19 cellular contexts compared by ENCODE assay signal in the genomic region with DNA sequence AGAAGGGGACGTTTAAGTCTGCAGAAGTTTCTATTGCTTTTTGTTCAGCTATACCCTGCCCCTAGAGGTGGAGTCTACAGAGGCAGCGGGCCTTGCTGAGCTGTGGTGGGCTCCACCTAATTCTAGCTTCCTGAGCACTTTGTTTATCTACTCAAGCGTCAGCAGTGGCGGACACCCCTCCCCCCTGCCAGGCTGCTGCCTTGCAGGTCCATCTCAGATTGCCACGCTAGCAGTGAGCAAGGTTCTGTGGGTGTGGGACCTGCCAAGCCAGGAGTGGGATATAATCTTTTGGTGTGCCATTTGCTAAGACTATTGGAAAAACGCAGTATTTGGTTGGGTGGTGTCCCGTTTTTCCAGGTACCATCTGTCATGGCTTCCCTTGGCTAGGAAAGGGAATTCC.
DNase-seq lines count a peak whose midpoint lies in the region; ATAC-seq, FAIRE-seq and TF ChIP-seq lines count a peak whose summit lies in the region.
"Had no signal": no experiment of that assay in that cellular context is flagged by ENCODE, and none has a peak within 500 bp of the region (broad histone marks: within the 10 kb centered on the region; RNA-seq: fewer than 3 reads in every experiment).

No MANE protein-coding gene starts in this region.

- H3K4me3 ChIP-seq in A549 = no peak overlapping the region
- H3K4me3 ChIP-seq in GM12865 (ENCODE audit: low read depth, low read length) = no peak overlapping the region
- H3K4me3 ChIP-seq in K562 = no peak overlapping the region
- H3K4me3 ChIP-seq in mesendoderm (ENCODE audit: low read length) = no peak overlapping the region
- H3K4me3 ChIP-seq: PC-9, SJSA1 had no signal

- POLR2A ChIA-PET in A549 (lab: Yijun Ruan, JAX) = no interaction called here
- POLR2A ChIA-PET in K562 (lab: Yijun Ruan, JAX) = interaction anchor here (0.8 to 1.2 kb wide), 3 partner anchors 8 to 477 kb away, joined by 3 read pairs; no protein-coding TSS in a partner anchor

- 88% methylated on average over 6 of the region's 7 CpGs for WGBS in A549 (ENCODE audit: missing lambda C conversion rate)
- WGBS in K562 (ENCODE audit: insufficient coverage, low coverage, missing lambda C conversion rate) = 17% methylated on average over 7 of the region's 7 CpGs
- no CpG with 5 or more reads among the region's 7 CpGs for WGBS in mesendoderm (ENCODE audit: extremely low coverage, insufficient coverage, low lambda C conversion rate)

- H3K27me3 ChIP-seq in K562 (ENCODE audit: control insufficient read depth in 2 of 2, insufficient read depth in 2 of 2, low read length in 2 of 2) (no peaks in the 10 kb centered on the region), mesendoderm (ENCODE audit: insufficient read depth, low read length, poor library complexity) (no peaks in the 10 kb centered on the region)
- H3K27me3 ChIP-seq: SJSA1 had no signal

- H3K4ac ChIP-seq in mesendoderm (ENCODE audit: low read depth, low read length) = no peak overlapping the region

- no peak overlapping the region for H3K18ac ChIP-seq in mesendoderm (ENCODE audit: low read length)

- H2BK5ac ChIP-seq in mesendoderm (ENCODE audit: low read length) = no peak overlapping the region

- FAIRE-seq in A549 (lab: Jason Lieb, UNC) (no peak), K562 (lab: Jason Lieb, UNC) (no peak), D721Med (lab: Jason Lieb, UNC) (no peak)

- H3K9ac ChIP-seq in K562 (ENCODE audit: insufficient read depth in 1 of 2, low read depth in 2 of 2, low read length in 2 of 2) (no peak overlapping the region; a peak in 1 of 4 replicates), mesendoderm (ENCODE audit: low read length) (no peak overlapping the region)

- in situ Hi-C loops in K562 (cut with MboI) = no loop called here

- H3K4me2 ChIP-seq in A549 (no peak overlapping the region), K562 (ENCODE audit: insufficient read depth, low read length) (peak overlapping the region; percentile 60), mesendoderm (ENCODE audit: low read length) (no peak overlapping the region)
- H3K4me2 ChIP-seq: PC-9 had no signal

- TF ChIP-seq CTCF in A549 (IDR thresholded peaks at IDR 0.05) = no peak
- no peak for TF ChIP-seq CTCF in GM12865 (IDR thresholded peaks at IDR 0.05; ENCODE audit: insufficient read depth, low read depth, low read length, missing control alignments)
- peak; percentile 29 to 69 (median 41); a peak in 4 of 6 replicates for TF ChIP-seq CTCF in K562 (IDR thresholded peaks at IDR 0.05 in 2 of 3, conservative IDR thresholded peaks at IDR 0.05 in 1 of 3; ENCODE audit: insufficient read depth in 2 of 3, low read depth in 1 of 3, low read length in 3 of 3)
- no peak for TF ChIP-seq CTCF in D721Med (IDR thresholded peaks at IDR 0.05; ENCODE audit: insufficient read depth, missing control alignments)

- H2AK5ac ChIP-seq in mesendoderm (ENCODE audit: low read length) = no peak overlapping the region

- peaks cover 40% of the 10 kb centered on the region for H3K4me1 ChIP-seq in A549
- peaks cover 13 to 43% of the 10 kb centered on the region in 2 experiments for H3K4me1 ChIP-seq in K562 (replicated peaks in 1 of 2; ENCODE audit: control insufficient read depth in 2 of 2, insufficient read depth in 2 of 2, low read length in 2 of 2)
- peaks cover 4% of the 10 kb centered on the region for H3K4me1 ChIP-seq in mesendoderm (ENCODE audit: control insufficient read depth, low read depth, low read length)

- no peak overlapping the region for H3K23ac ChIP-seq in mesendoderm (ENCODE audit: low read length)

- H3K79me2 ChIP-seq in K562 (ENCODE audit: control insufficient read depth, insufficient read depth, low read length) (no peaks in the 10 kb centered on the region), mesendoderm (ENCODE audit: control insufficient read depth, insufficient read depth, low read length) (no peaks in the 10 kb centered on the region)

- H3K27ac ChIP-seq in A549 (peak overlapping the region; percentile 36 to 60; a peak in 4 of 6 replicates), K562 (ENCODE audit: extremely low read depth, low read depth, low read length) (peak overlapping the region; percentile 54; the same call in 2 of the 3 replicates), mesendoderm (ENCODE audit: low read depth, low read length) (no peak overlapping the region)
- H3K27ac ChIP-seq: HL-60, PC-9 had no signal

- no peak overlapping the region for H2BK15ac ChIP-seq in mesendoderm (replicated peaks; ENCODE audit: low read depth)

- H4K5ac ChIP-seq in mesendoderm (ENCODE audit: low read length) = no peak overlapping the region

- intact Hi-C loops in K562 (cut with micrococcal nuclease) = loop anchor here (5.0 kb wide), 4 partner anchors 37 to 147 kb away; no protein-coding TSS in a partner anchor

- H3K36me3 ChIP-seq in K562 (ENCODE audit: control insufficient read depth, insufficient read depth, low read length) (no peaks in the 10 kb centered on the region; the same call in 2 of the 3 replicates), mesendoderm (ENCODE audit: control insufficient read depth, insufficient read depth, low read length) (no peaks in the 10 kb centered on the region)
- H3K36me3 ChIP-seq: SJSA1 had no signal

- no peaks in the 10 kb centered on the region for H4K20me1 ChIP-seq in K562 (replicated peaks; ENCODE audit: control insufficient read depth, insufficient read depth, low read length)

- TF ChIP-seq EP300 in A549 (IDR thresholded peaks at IDR 0.05) (no peak), K562 (IDR thresholded peaks at IDR 0.05; ENCODE audit: low read length) (peak; percentile 34; the same call in 1 of the 2 replicates)

- no peak for TF ChIP-seq POLR2A in A549 (IDR thresholded peaks at IDR 0.05; ENCODE audit: low read length)
- no peak for TF ChIP-seq POLR2A in K562 (conservative IDR thresholded peaks at IDR 0.05)

- ATAC-seq in A549 (no peak), K562 (peak; percentile 61), HG02885 (IDR thresholded peaks at IDR 0.05; ENCODE audit: poor library complexity, unreplicated experiment) (no peak)

- H4K8ac ChIP-seq in mesendoderm (ENCODE audit: low read depth, low read length) = no peak overlapping the region

- no peak overlapping the region for H3K56ac ChIP-seq in mesendoderm (ENCODE audit: low read length)

- H2BK120ac ChIP-seq in mesendoderm (ENCODE audit: low read depth, low read length) = no peak overlapping the region

- H2AFZ ChIP-seq in K562 (ENCODE audit: low read depth, low read length) = peak overlapping the region; percentile 77
- H2AFZ ChIP-seq: PC-9 had no signal

- TF ChIP-seq RAD21 in A549 (conservative IDR thresholded peaks at IDR 0.05 in 1 of 2, IDR thresholded peaks at IDR 0.05 in 1 of 2) (no peak), K562 (CRISPR knock-in tag; conservative IDR thresholded peaks at IDR 0.05 in 1 of 2, IDR thresholded peaks at IDR 0.05 in 1 of 2) (peak in 1 of 2 experiments; percentile 33; a peak in 2 of 4 replicates)

- CTCF ChIA-PET in A549 (lab: Yijun Ruan, JAX) (interaction anchor here (1.1 kb wide), 1 partner anchor 39 kb away, joined by 3 read pairs; no protein-coding TSS in a partner anchor), K562 (lab: Yijun Ruan, JAX; ENCODE audit: low intra/inter-chr PET ratio) (no interaction called here)

- H3K79me1 ChIP-seq in mesendoderm (ENCODE audit: low read length) = no peaks in the 10 kb centered on the region

- peaks cover 5% of the 10 kb centered on the region; the same call in 1 of the 3 replicates for H3K9me3 ChIP-seq in A549
- 0 out of 2 replicates have a peak, but pooled peaks cover 1% of the 10 kb centered on the region for H3K9me3 ChIP-seq in K562 (replicated peaks; ENCODE audit: control insufficient read depth, insufficient read depth, low read depth, low read length)
- H3K9me3 ChIP-seq: SJSA1 had no signal

- DNase-seq in A549 (ENCODE audit: low read depth in 1 of 2, low spot score in 1 of 2) (no peak), GM12865 (ENCODE audit: low read depth) (peak; percentile 61), K562 (ENCODE audit: extremely low read depth in 1 of 4, low spot score in 3 of 4) (peak; percentile 21 to 81 (median 32)), mesendoderm (peak; percentile 4), D721Med (ENCODE audit: insufficient read length, low spot score) (no peak), ecto neural progenitor cell (ENCODE audit: low spot score) (no peak)
- DNase-seq: Calu3; CD4-positive, alpha-beta T cell; DMS53; H9; NCI-H1048; NCI-H1436; NCI-H1930; NCI-H345; NCI-H526; PC-9 had no signal

- BruUV-seq in K562 (replicated peaks; lab: Mats Ljungman, UMichigan) = no TSS peak

- H3K9me1 ChIP-seq in K562 (ENCODE audit: control insufficient read depth, insufficient read depth, low read length) = no peaks in the 10 kb centered on the region

TF ChIP-seq in A549, 52 proteins besides CTCF, POLR2A, EP300 and RAD21 (continues in another document):
- no peak for TF ChIP-seq FOSL2 (IDR thresholded peaks at IDR 0.05)
- no peak for TF ChIP-seq FOSL2 (CRISPR knock-in tag; IDR thresholded peaks at IDR 0.05)
- no peak for TF ChIP-seq CEBPB (IDR thresholded peaks at IDR 0.05)
- TF ChIP-seq BHLHE40 (IDR thresholded peaks at IDR 0.05; ENCODE audit: low read depth, low read length) = no peak
- TF ChIP-seq, protein P1, sequence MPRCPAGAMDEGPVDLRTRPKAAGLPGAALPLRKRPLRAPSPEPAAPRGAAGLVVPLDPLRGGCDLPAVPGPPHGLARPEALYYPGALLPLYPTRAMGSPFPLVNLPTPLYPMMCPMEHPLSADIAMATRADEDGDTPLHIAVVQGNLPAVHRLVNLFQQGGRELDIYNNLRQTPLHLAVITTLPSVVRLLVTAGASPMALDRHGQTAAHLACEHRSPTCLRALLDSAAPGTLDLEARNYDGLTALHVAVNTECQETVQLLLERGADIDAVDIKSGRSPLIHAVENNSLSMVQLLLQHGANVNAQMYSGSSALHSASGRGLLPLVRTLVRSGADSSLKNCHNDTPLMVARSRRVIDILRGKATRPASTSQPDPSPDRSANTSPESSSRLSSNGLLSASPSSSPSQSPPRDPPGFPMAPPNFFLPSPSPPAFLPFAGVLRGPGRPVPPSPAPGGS (IDR thresholded peaks at IDR 0.05) = no peak
- no peak for TF ChIP-seq HEYL (CRISPR knock-in tag; IDR thresholded peaks at IDR 0.05)

TF ChIP-seq in K562, 482 proteins besides CTCF, POLR2A, EP300 and RAD21 (continues in another document):
- TF ChIP-seq STAG1 (CRISPR knock-in tag; IDR thresholded peaks at IDR 0.05; ENCODE audit: borderline replicate concordance) = no peak
- no peak for TF ChIP-seq FOXK2 (conservative IDR thresholded peaks at IDR 0.05 in 1 of 2, IDR thresholded peaks at IDR 0.05 in 1 of 2; ENCODE audit: low read depth in 2 of 2)
- TF ChIP-seq HMG20A (CRISPR knock-in tag; conservative IDR thresholded peaks at IDR 0.05) = no peak
- TF ChIP-seq CBX1 (IDR thresholded peaks at IDR 0.05; ENCODE audit: low read depth) = 0 out of 2 replicates have a peak, but pooled peaks have one; percentile 25
- 0 out of 4 replicates have a peak, but pooled peaks of 1 of the 2 experiments have one; percentile 10 for TF ChIP-seq RCOR1 (IDR thresholded peaks at IDR 0.05; ENCODE audit: borderline replicate concordance in 1 of 2, low read depth in 2 of 2, low read length in 2 of 2)
- no peak for TF ChIP-seq ZNF324 (CRISPR knock-in tag; IDR thresholded peaks at IDR 0.05)
- TF ChIP-seq ARHGAP35 (IDR thresholded peaks at IDR 0.05; ENCODE audit: partially characterized antibody) = no peak
- no peak for TF ChIP-seq GTF2A2 (tag; IDR thresholded peaks at IDR 0.05)
- peak; percentile 20; the same call in 1 of the 2 replicates for TF ChIP-seq TCF3 (CRISPR knock-in tag; IDR thresholded peaks at IDR 0.05)

Comparison
In these comparisons a context has a peak if more than half of its experiments do, and no peak if none do; other contexts are left out.
1. DNase-seq: peak in GM12865 (single experiment), K562 (4 of 4) and mesendoderm (single experiment); none in A549 (0 of 2), D721Med (single experiment) and ecto neural progenitor cell (single experiment).
2. CTCF ChIP-seq: peak in K562 (3 of 3); none in A549 (single experiment), GM12865 (single experiment) and D721Med (single experiment).